Comparison of ENCODE assay signal across 1 cellular context in the genomic region with DNA sequence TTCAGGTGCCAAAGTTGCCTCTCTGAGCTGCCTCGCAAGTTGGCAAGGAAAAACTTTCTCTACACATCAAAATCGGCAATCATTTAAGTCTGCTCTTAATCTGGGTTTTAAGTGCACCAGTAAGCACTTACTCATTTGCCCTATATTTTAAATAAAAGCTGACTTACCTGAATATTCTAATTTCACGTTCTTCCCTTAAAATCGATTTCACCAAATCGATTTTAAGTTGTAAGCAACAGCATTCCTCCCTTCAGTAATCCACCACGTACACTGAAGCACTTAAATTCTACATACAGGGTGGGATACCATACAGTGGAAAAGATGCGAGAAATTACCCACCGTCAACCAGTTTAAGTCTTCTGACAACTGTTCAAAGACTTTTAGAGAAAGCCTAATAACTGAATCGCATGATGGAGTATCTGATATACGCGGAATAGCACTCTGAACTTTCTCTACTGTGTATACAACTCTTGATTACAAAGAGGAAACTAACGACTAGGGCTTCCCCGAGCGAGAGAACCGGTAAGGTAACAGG.
TF ChIP-seq lines count a peak whose summit lies in the region.

No MANE protein-coding gene starts in this region.

TF ChIP-seq in GM12878, 131 proteins besides CTCF, POLR2A, EP300 and RAD21 (continued from another document):
- TF ChIP-seq, protein P1, sequence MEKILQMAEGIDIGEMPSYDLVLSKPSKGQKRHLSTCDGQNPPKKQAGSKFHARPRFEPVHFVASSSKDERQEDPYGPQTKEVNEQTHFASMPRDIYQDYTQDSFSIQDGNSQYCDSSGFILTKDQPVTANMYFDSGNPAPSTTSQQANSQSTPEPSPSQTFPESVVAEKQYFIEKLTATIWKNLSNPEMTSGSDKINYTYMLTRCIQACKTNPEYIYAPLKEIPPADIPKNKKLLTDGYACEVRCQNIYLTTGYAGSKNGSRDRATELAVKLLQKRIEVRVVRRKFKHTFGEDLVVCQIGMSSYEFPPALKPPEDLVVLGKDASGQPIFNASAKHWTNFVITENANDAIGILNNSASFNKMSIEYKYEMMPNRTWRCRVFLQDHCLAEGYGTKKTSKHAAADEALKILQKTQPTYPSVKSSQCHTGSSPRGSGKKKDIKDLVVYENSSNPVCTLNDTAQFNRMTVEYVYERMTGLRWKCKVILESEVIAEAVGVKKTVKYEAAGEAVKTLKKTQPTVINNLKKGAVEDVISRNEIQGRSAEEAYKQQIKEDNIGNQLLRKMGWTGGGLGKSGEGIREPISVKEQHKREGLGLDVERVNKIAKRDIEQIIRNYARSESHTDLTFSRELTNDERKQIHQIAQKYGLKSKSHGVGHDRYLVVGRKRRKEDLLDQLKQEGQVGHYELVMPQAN (conservative IDR thresholded peaks at IDR 0.05), result peak; percentile 27; the same call in 1 of the 2 replicates
- TF ChIP-seq, protein P2, sequence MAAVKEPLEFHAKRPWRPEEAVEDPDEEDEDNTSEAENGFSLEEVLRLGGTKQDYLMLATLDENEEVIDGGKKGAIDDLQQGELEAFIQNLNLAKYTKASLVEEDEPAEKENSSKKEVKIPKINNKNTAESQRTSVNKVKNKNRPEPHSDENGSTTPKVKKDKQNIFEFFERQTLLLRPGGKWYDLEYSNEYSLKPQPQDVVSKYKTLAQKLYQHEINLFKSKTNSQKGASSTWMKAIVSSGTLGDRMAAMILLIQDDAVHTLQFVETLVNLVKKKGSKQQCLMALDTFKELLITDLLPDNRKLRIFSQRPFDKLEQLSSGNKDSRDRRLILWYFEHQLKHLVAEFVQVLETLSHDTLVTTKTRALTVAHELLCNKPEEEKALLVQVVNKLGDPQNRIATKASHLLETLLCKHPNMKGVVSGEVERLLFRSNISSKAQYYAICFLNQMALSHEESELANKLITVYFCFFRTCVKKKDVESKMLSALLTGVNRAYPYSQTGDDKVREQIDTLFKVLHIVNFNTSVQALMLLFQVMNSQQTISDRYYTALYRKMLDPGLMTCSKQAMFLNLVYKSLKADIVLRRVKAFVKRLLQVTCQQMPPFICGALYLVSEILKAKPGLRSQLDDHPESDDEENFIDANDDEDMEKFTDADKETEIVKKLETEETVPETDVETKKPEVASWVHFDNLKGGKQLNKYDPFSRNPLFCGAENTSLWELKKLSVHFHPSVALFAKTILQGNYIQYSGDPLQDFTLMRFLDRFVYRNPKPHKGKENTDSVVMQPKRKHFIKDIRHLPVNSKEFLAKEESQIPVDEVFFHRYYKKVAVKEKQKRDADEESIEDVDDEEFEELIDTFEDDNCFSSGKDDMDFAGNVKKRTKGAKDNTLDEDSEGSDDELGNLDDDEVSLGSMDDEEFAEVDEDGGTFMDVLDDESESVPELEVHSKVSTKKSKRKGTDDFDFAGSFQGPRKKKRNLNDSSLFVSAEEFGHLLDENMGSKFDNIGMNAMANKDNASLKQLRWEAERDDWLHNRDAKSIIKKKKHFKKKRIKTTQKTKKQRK (IDR thresholded peaks at IDR 0.05; ENCODE audit: low read depth, low read length), result no peak
- no peak for TF ChIP-seq HDAC2 (IDR thresholded peaks at IDR 0.05)
- TF ChIP-seq ZSCAN29 (IDR thresholded peaks at IDR 0.05), result 0 out of 2 replicates have a peak, but pooled peaks have one; percentile 19
- peak; percentile 55; the same call in 1 of the 2 replicates for TF ChIP-seq CHD1 (IDR thresholded peaks at IDR 0.05; ENCODE audit: low read depth, low read length)
- peak; percentile 48; the same call in 1 of the 2 replicates for TF ChIP-seq BACH1 (IDR thresholded peaks at IDR 0.05; ENCODE audit: borderline replicate concordance)
- TF ChIP-seq TCF7 (IDR thresholded peaks at IDR 0.05; ENCODE audit: borderline replicate concordance), result 0 out of 2 replicates have a peak, but pooled peaks have one; percentile 10
- TF ChIP-seq, protein P3, sequence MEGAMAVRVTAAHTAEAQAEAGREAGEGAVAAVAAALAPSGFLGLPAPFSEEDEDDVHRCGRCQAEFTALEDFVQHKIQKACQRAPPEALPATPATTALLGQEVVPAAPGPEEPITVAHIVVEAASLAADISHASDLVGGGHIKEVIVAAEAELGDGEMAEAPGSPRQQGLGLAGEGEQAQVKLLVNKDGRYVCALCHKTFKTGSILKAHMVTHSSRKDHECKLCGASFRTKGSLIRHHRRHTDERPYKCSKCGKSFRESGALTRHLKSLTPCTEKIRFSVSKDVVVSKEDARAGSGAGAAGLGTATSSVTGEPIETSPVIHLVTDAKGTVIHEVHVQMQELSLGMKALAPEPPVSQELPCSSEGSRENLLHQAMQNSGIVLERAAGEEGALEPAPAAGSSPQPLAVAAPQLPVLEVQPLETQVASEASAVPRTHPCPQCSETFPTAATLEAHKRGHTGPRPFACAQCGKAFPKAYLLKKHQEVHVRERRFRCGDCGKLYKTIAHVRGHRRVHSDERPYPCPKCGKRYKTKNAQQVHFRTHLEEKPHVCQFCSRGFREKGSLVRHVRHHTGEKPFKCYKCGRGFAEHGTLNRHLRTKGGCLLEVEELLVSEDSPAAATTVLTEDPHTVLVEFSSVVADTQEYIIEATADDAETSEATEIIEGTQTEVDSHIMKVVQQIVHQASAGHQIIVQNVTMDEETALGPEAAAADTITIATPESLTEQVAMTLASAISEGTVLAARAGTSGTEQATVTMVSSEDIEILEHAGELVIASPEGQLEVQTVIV (IDR thresholded peaks at IDR 0.05; ENCODE audit: borderline replicate concordance, partially characterized antibody), result no peak
- TF ChIP-seq, protein P4, sequence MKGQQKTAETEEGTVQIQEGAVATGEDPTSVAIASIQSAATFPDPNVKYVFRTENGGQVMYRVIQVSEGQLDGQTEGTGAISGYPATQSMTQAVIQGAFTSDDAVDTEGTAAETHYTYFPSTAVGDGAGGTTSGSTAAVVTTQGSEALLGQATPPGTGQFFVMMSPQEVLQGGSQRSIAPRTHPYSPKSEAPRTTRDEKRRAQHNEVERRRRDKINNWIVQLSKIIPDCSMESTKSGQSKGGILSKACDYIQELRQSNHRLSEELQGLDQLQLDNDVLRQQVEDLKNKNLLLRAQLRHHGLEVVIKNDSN (IDR thresholded peaks at IDR 0.05; ENCODE audit: borderline replicate concordance, extremely low read length, insufficient read depth, low read depth, low read length), result no peak
- TF ChIP-seq TCF3 (IDR thresholded peaks at IDR 0.05; ENCODE audit: borderline replicate concordance, insufficient read depth, low read depth, low read length), result no peak
- no peak for TF ChIP-seq CREM (IDR thresholded peaks at IDR 0.05; ENCODE audit: low read depth)
- TF ChIP-seq TAF1 (IDR thresholded peaks at IDR 0.05; ENCODE audit: borderline replicate concordance, low read depth, low read length), result 0 out of 2 replicates have a peak, but pooled peaks have one; percentile 3
